ENCODE assay signal across 9 cellular contexts in the genomic region with DNA sequence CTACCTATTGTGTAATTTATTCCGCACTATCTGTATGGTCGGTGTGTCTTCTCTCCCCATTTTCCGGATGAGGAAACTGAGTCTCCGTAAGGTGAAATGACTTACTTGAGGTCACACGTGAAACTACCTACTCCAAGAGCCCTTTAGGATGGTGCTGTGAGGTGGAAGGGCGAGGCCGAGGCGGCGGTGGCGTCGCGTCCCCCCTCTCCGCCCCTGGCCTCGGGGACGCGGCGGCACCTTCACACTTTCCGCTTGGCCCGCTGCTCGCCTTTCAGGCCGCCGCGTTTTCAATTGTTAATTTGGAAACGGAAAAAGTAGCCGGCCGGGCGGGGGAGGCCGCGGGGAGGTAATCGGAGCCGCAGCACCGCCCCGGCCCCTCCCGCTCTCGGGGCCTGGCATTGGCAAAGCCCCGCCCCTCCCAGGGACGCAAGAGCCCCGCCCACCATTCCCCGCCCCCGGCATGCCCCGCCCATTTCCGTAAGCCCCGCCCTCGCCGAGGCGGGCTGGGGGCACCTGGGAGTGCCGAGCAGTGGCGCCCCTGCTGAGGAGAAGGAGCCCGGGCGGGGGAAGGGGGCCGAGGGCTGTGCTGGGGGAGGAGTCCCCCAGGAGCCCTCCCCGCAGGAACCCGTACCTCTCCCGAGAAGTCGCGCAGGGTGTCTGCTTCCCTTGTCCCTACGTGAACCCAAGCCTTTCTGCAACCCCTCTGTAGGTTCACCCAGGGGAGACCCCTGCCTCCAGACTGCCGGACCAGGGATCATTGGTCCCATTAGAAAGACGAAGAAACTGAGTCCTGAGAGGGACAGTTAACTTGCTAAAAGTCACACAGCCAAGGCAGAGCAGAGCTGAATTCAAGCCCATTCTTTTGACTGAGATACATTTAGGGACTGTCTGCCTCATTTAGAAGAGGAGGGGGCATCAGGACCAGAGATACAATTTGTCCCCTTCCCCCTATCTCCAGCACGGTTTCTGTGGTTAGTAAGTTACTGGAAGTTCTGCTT. TPM values are rescaled to one million over a fixed set of nuclear protein-coding genes. Genes with fewer than 3 reads are reported as not detected.
A peak's percentile ranks its signal among the peaks of the same experiment; 100 is the strongest.
DNase-seq lines count a peak whose midpoint lies in the region; ATAC-seq and TF ChIP-seq lines count a peak whose summit lies in the region.
"Had no signal": no experiment of that assay in that cellular context is flagged by ENCODE, and none has a peak within 500 bp of the region (broad histone marks: within the 10 kb centered on the region; RNA-seq: fewer than 3 reads in every experiment).

No MANE protein-coding gene starts in this region.

- peaks cover 12% of the 10 kb centered on the region for H3K4me1 ChIP-seq in hepatocyte (ENCODE audit: insufficient read depth)
- H3K4me1 ChIP-seq in sigmoid colon = peaks cover 0 to 85% (median 75%) of the 10 kb centered on the region in 4 donors

- 18% methylated on average over 37 of the region's 60 CpGs for WGBS in hepatocyte (ENCODE audit: low lambda C conversion rate, missing lambda C conversion rate)
- WGBS in sigmoid colon, 2 donors = 6 to 9% methylated on average over 60 of the region's 60 CpGs

- peak overlapping the region; percentile 53 for H3K4me3 Mint-ChIP-seq in T-helper 1 cell treated with Interleukin-12 subunit alpha and Interleukin-12 subunit beta and Interleukin-4 antibody, amounts not matched to agents 30 μg/mL and 1 μg/mL, for 36 hours

- H3K79me2 ChIP-seq in hepatocyte = no peaks in the 10 kb centered on the region

- no peaks in the 10 kb centered on the region for H3K9me2 ChIP-seq in hepatocyte (replicated peaks; ENCODE audit: insufficient read depth)

- H2AFZ ChIP-seq in hepatocyte = peak overlapping the region; percentile 72

- H3K27ac ChIP-seq in hepatocyte (no peak overlapping the region), sigmoid colon (peak overlapping the region; percentile 83 to 91 (median 88))
- H3K27ac ChIP-seq: C4-2B had no signal

- no peaks in the 10 kb centered on the region for H3K27me3 Mint-ChIP-seq in T-helper 1 cell treated with Interleukin-12 subunit alpha and Interleukin-12 subunit beta and Interleukin-4 antibody, amounts not matched to agents 30 μg/mL and 1 μg/mL, for 36 hours (ENCODE audit: low read depth)

- H3K9me3 Mint-ChIP-seq in T-helper 1 cell treated with Interleukin-12 subunit alpha and Interleukin-12 subunit beta and Interleukin-4 antibody, amounts not matched to agents 30 μg/mL and 1 μg/mL, for 36 hours = no peaks in the 10 kb centered on the region

- H3K27me3 ChIP-seq in hepatocyte = no peaks in the 10 kb centered on the region
- H3K27me3 ChIP-seq in sigmoid colon = no peaks in the 10 kb centered on the region

- DNase-seq in NCI-H1417 (lab: John Stamatoyannopoulos, UW) = peak; percentile 72 to 83 (median 78)
- DNase-seq in NCI-H1417 treated with DMSO at 0.1 percent for 48 hours (lab: John Stamatoyannopoulos, UW) = no peak
- DNase-seq in HuH-7.5 (ENCODE audit: low spot score) = peak; percentile 81
- DNase-seq in amniotic epithelial cell (ENCODE audit: low read depth) = peak; percentile 65
- DNase-seq in hepatocyte (ENCODE audit: low spot score) = peak; percentile 89
- peak; percentile 95 for DNase-seq in sigmoid colon

- ATAC-seq in HG03457 (IDR thresholded peaks at IDR 0.05; ENCODE audit: unreplicated experiment) = no peak

- intact Hi-C loops in sigmoid colon (cut with DNase I) = no loop called here

- TF ChIP-seq POLR2A in sigmoid colon (IDR thresholded peaks at IDR 0.05) = no peak

- no peaks in the 10 kb centered on the region for H4K20me1 ChIP-seq in hepatocyte (ENCODE audit: insufficient read depth, poor library complexity, severe bottlenecking)

- H3K36me3 Mint-ChIP-seq in T-helper 1 cell treated with Interleukin-12 subunit alpha and Interleukin-12 subunit beta and Interleukin-4 antibody, amounts not matched to agents 30 μg/mL and 1 μg/mL, for 36 hours (ENCODE audit: low read depth) = no peaks in the 10 kb centered on the region

- TF ChIP-seq EP300 in sigmoid colon (IDR thresholded peaks at IDR 0.05) = no peak

- no peak overlapping the region for H3K27ac Mint-ChIP-seq in T-helper 1 cell treated with Interleukin-12 subunit alpha and Interleukin-12 subunit beta and Interleukin-4 antibody, amounts not matched to agents 30 μg/mL and 1 μg/mL, for 36 hours

- peak overlapping the region; percentile 31 for H3K4me3 ChIP-seq in hepatocyte
- H3K4me3 ChIP-seq in sigmoid colon = peak overlapping the region; percentile 10 to 50 (median 46)

- TF ChIP-seq CTCF in hepatocyte (IDR thresholded peaks at IDR 0.05; ENCODE audit: poor library complexity) (no peak), sigmoid colon (IDR thresholded peaks at IDR 0.05) (no peak)

- peak overlapping the region; percentile 91 for H3K4me2 ChIP-seq in hepatocyte

- H3K36me3 ChIP-seq in hepatocyte (replicated peaks; ENCODE audit: insufficient read depth, low read depth) = no peaks in the 10 kb centered on the region
- no peaks in the 10 kb centered on the region for H3K36me3 ChIP-seq in sigmoid colon

- H3K9me3 ChIP-seq in hepatocyte (ENCODE audit: low read depth) = no peaks in the 10 kb centered on the region
- H3K9me3 ChIP-seq in sigmoid colon = no peaks in the 10 kb centered on the region

- peaks cover 23% of the 10 kb centered on the region for H3K4me1 Mint-ChIP-seq in T-helper 1 cell treated with Interleukin-12 subunit alpha and Interleukin-12 subunit beta and Interleukin-4 antibody, amounts not matched to agents 30 μg/mL and 1 μg/mL, for 36 hours (ENCODE audit: low read depth)

RNA-seq across cellular contexts. Expression of a gene that starts 18.8 kb away (rescaled TPM):
- total RNA-seq in hepatocyte = not detected in 2 replicates
- polyA plus RNA-seq in hepatocyte = not detected in 2 replicates
- 10 to 100 TPM in 1 of 4 donors, 1 to 10 TPM in 3; 4.8 to 10.8 (median 8.7) TPM for total RNA-seq in sigmoid colon
- 1 to 10 TPM in 1 of 3 donors, under 1 TPM in 1, not detected in 1; 0.60 to 2.6 TPM for polyA plus RNA-seq in sigmoid colon

RNA-seq across cellular contexts. Expression of a gene that starts 59.8 kb away (rescaled TPM):
- total RNA-seq in hepatocyte = 3.9 and 6.8 TPM in 2 replicates
- 29.0 and 30.0 TPM in 2 replicates for polyA plus RNA-seq in hepatocyte
- 10 to 100 TPM; 22.7 to 59.8 (median 36.9) TPM for total RNA-seq in sigmoid colon
- 1 to 10 TPM in 1 of 3 donors, not detected in 2; 3.0 TPM for polyA plus RNA-seq in sigmoid colon
